In the genomic region with DNA sequence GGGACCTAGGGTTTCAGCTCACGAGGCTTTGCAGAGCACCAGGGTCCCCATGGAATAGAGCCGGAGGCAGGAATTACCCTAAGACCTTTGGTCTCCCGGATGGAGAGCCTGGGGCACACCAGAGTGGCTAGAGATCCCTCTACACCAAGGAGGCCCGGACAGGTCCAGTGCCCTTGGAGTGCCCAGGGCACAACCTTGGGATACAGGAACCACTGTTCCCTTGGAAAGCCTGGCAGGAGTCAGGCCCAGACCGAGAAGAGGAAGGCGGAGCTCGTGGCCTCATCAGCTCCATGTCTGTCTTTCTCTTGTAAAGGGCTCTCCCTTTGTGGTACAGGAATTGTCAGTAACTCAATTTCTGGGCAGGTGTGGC, we compare ENCODE assay signal across 8 cellular contexts. TPM values are rescaled to one million over a fixed set of nuclear protein-coding genes. Genes with fewer than 3 reads are reported as not detected.
DNase-seq lines count a peak whose midpoint lies in the region; ATAC-seq, FAIRE-seq and TF ChIP-seq lines count a peak whose summit lies in the region.

No MANE protein-coding gene starts in this region.

- in situ Hi-C loops in gastrocnemius medialis (cut with MboI; ENCODE audit: low sequenced_read_pairs in 4 of 4), result no loop called here

- peak overlapping the region; percentile 72 for H3K4me3 Mint-ChIP-seq in glutamatergic neuron (ENCODE audit: unreplicated experiment)

- peaks cover 9% of the 10 kb centered on the region for H3K27me3 Mint-ChIP-seq in glutamatergic neuron (ENCODE audit: unreplicated experiment)

- peaks cover 11% of the 10 kb centered on the region for H3K9me3 Mint-ChIP-seq in glutamatergic neuron (ENCODE audit: unreplicated experiment)

- no peak for ATAC-seq in gastrocnemius medialis

- no peak for FAIRE-seq in GM12892 (lab: Jason Lieb, UNC)

- H3K4me3 ChIP-seq in GM08714 (ENCODE audit: low read length) (peak overlapping the region; percentile 56; the same call in 1 of the 2 replicates), WI38 (ENCODE audit: low read depth, low read length) (peak overlapping the region; percentile 83), gastrocnemius medialis (peak overlapping the region; percentile 82 to 94 (median 88))

- no peak for TF ChIP-seq CTCF in WI38 (IDR thresholded peaks at IDR 0.05; ENCODE audit: low read depth, low read length)
- no peak for TF ChIP-seq CTCF in glutamatergic neuron (IDR thresholded peaks at IDR 0.05; ENCODE audit: partially characterized antibody, unreplicated experiment)
- TF ChIP-seq CTCF in gastrocnemius medialis (IDR thresholded peaks at IDR 0.05 in 4 of 5, conservative IDR thresholded peaks at IDR 0.05 in 1 of 5), result no peak

- intact Hi-C loops in gastrocnemius medialis (cut with DNase I; ENCODE audit: low total_unique reads), result loop anchor here (2.0 kb wide), 3 partner anchors 50 to 150 kb away; a partner anchor contains a TSS

- no peaks in the 10 kb centered on the region for H3K9me3 ChIP-seq in gastrocnemius medialis

- H3K36me3 Mint-ChIP-seq in glutamatergic neuron (ENCODE audit: unreplicated experiment), result no peaks in the 10 kb centered on the region

- H3K4me1 ChIP-seq in gastrocnemius medialis, result peaks cover 30 to 46% of the 10 kb centered on the region in 2 donors

- H3K27me3 ChIP-seq in gastrocnemius medialis, result no peaks in the 10 kb centered on the region

- peaks cover 16% of the 10 kb centered on the region for H3K4me1 Mint-ChIP-seq in glutamatergic neuron (ENCODE audit: low read depth, unreplicated experiment)

- H3K36me3 ChIP-seq in gastrocnemius medialis, result no peaks in the 10 kb centered on the region

- no peak for DNase-seq in glutamatergic neuron
- DNase-seq in gastrocnemius medialis, result no peak
- no peak for DNase-seq in germinal center (ENCODE audit: low spot score)
- DNase-seq in NK-92 treated with Interleukin-12 subunit alpha and Interleukin-12 subunit beta, amount 100 ng/mL, for 24 hours (lab: John Stamatoyannopoulos, UW), result no peak
- no peak for DNase-seq in NCI-H1092 treated with DMSO at 0.1 percent for 48 hours (lab: John Stamatoyannopoulos, UW)
- DNase-seq in GM12892 (ENCODE audit: insufficient read length), result no peak

- TF ChIP-seq POLR2A in gastrocnemius medialis (IDR thresholded peaks at IDR 0.05) (no peak), GM12892 (IDR thresholded peaks at IDR 0.05; ENCODE audit: low read depth, low read length) (no peak)

- H3K27ac Mint-ChIP-seq in glutamatergic neuron (ENCODE audit: unreplicated experiment), result no peak overlapping the region

- peak overlapping the region; percentile 59 to 92 (median 77) for H3K27ac ChIP-seq in gastrocnemius medialis

RNA-seq across cellular contexts. Expression of a gene that starts 3.8 kb away (rescaled TPM):
- total RNA-seq in glutamatergic neuron (ENCODE audit: unreplicated experiment) (77.8 TPM), gastrocnemius medialis (10 to 100 TPM in 3 of 4 donors, 1 to 10 TPM in 1; 9.3 to 25.9 (median 23.7) TPM)
- polyA plus RNA-seq in GM12892 (2012; ENCODE audit: missing spikeins), result 2.1 TPM

RNA-seq across cellular contexts. Expression of a gene that starts 54.1 kb away (rescaled TPM):
- not detected for total RNA-seq in glutamatergic neuron (ENCODE audit: unreplicated experiment)
- not detected for total RNA-seq in gastrocnemius medialis
- 0.13 TPM for polyA plus RNA-seq in GM12892 (2012; ENCODE audit: missing spikeins)
